In genomic region chr10:121237718-121238117, GRCh38 we compare ENCODE assay signal across 1 cellular context.
TF ChIP-seq lines count a peak whose summit lies in the region.

No MANE protein-coding gene starts in this region.

TF ChIP-seq in GM23338, 12 proteins besides CTCF, POLR2A, EP300 and RAD21 (continued from another document):
- TF ChIP-seq, protein P1, sequence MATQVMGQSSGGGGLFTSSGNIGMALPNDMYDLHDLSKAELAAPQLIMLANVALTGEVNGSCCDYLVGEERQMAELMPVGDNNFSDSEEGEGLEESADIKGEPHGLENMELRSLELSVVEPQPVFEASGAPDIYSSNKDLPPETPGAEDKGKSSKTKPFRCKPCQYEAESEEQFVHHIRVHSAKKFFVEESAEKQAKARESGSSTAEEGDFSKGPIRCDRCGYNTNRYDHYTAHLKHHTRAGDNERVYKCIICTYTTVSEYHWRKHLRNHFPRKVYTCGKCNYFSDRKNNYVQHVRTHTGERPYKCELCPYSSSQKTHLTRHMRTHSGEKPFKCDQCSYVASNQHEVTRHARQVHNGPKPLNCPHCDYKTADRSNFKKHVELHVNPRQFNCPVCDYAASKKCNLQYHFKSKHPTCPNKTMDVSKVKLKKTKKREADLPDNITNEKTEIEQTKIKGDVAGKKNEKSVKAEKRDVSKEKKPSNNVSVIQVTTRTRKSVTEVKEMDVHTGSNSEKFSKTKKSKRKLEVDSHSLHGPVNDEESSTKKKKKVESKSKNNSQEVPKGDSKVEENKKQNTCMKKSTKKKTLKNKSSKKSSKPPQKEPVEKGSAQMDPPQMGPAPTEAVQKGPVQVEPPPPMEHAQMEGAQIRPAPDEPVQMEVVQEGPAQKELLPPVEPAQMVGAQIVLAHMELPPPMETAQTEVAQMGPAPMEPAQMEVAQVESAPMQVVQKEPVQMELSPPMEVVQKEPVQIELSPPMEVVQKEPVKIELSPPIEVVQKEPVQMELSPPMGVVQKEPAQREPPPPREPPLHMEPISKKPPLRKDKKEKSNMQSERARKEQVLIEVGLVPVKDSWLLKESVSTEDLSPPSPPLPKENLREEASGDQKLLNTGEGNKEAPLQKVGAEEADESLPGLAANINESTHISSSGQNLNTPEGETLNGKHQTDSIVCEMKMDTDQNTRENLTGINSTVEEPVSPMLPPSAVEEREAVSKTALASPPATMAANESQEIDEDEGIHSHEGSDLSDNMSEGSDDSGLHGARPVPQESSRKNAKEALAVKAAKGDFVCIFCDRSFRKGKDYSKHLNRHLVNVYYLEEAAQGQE (IDR thresholded peaks at IDR 0.05; ENCODE audit: unreplicated experiment) = no peak
- TF ChIP-seq ZNF331 (CRISPR knock-in tag; IDR thresholded peaks at IDR 0.05; ENCODE audit: low read depth) (no peak), CREB1 (CRISPR knock-in tag; IDR thresholded peaks at IDR 0.05; ENCODE audit: low read depth) (no peak), EZH2 (IDR thresholded peaks at IDR 0.05; ENCODE audit: low read depth, unreplicated experiment) (no peak)
